In genomic region chr16:3143598-3144330, GRCh38 we compare ENCODE assay signal across 24 cellular contexts. TPM values are rescaled to one million over a fixed set of nuclear protein-coding genes. Genes with fewer than 3 reads are reported as not detected.
DNase-seq lines count a peak whose midpoint lies in the region; ATAC-seq and TF ChIP-seq lines count a peak whose summit lies in the region.
"Had no signal": no experiment of that assay in that cellular context is flagged by ENCODE, and none has a peak within 500 bp of the region (broad histone marks: within the 10 kb centered on the region; RNA-seq: fewer than 3 reads in every experiment).

No MANE protein-coding gene starts in this region.

- TF ChIP-seq CTCF in endodermal cell (conservative IDR thresholded peaks at IDR 0.05), result no peak
- TF ChIP-seq CTCF in liver (IDR thresholded peaks at IDR 0.05; ENCODE audit: low read depth, low read length, missing input control), result no peak

- H3K4me1 ChIP-seq in endodermal cell (ENCODE audit: control insufficient read depth, insufficient read depth, low read length), result no peaks in the 10 kb centered on the region
- H3K4me1 ChIP-seq in liver (ENCODE audit: control insufficient read depth in 4 of 4, insufficient read depth in 4 of 4, low read length in 3 of 4), result peaks cover 11 to 21% (median 18%) of the 10 kb centered on the region in 4 donors

- H3K36me3 ChIP-seq in endodermal cell (ENCODE audit: control insufficient read depth, insufficient read depth, low read length), result no peaks in the 10 kb centered on the region
- H3K36me3 ChIP-seq in liver (ENCODE audit: control insufficient read depth in 4 of 4, insufficient read depth in 3 of 4, low read depth in 1 of 4, low read length in 3 of 4), result peaks cover 0 to 24% (median 3%) of the 10 kb centered on the region in 4 donors
- H3K36me3 ChIP-seq: cardiac muscle cell had no signal

- peak; percentile 31 for ATAC-seq in stimulated activated memory B cell treated with anti-CD40 and anti-IgM and Interleukin-4, amounts not matched to agents 10 μg/mL and 1 μg/mL and 100 μg/mL, for 72 hours
- no peak for ATAC-seq in HG02678 (IDR thresholded peaks at IDR 0.05; ENCODE audit: unreplicated experiment)
- ATAC-seq: activated naive CD8-positive, alpha-beta T cell treated with anti-CD3 and anti-CD28 coated beads, Interleukin-2, amount 50 U/mL, for 24 hours; effector memory CD8-positive, alpha-beta T cell; T-helper 17 cell; WTC11 had no signal

- 93 to 97% methylated on average over 17 to 23 of the region's 23 CpGs for WGBS in endodermal cell (ENCODE audit: insufficient coverage in 1 of 2, insufficient read length in 1 of 2), 2 experiments
- WGBS in liver, result 43% methylated on average over 23 of the region's 23 CpGs

- H3K4me1 Mint-ChIP-seq in endodermal cell, result no peaks in the 10 kb centered on the region
- peaks cover under 1% of the 10 kb centered on the region for H3K4me1 Mint-ChIP-seq in stimulated activated memory B cell treated with anti-CD40 and anti-IgM and Interleukin-4, amounts not matched to agents 10 μg/mL and 1 μg/mL and 100 μg/mL, for 72 hours
- H3K4me1 Mint-ChIP-seq: activated naive CD8-positive, alpha-beta T cell treated with anti-CD3 and anti-CD28 coated beads, Interleukin-2, amount 50 U/mL, for 24 hours; WTC11 had no signal

- H3K9ac ChIP-seq in endodermal cell (ENCODE audit: extremely low read depth, low read length, poor library complexity, severe bottlenecking) (no peak overlapping the region), liver (ENCODE audit: low read depth in 1 of 2, low read length in 2 of 2) (peak overlapping the region in 1 of 2 donors; percentile 43)
- H3K9ac ChIP-seq: KMS-11 had no signal

- H3K27me3 ChIP-seq in endodermal cell (ENCODE audit: control insufficient read depth, insufficient read depth, low read length, poor library complexity, severe bottlenecking) (peaks cover 15% of the 10 kb centered on the region), liver (ENCODE audit: control insufficient read depth in 4 of 4, insufficient read depth in 4 of 4, low read length in 3 of 4) (no peaks in the 10 kb centered on the region)

- H3K4me3 ChIP-seq in endodermal cell (ENCODE audit: low read length), result no peak overlapping the region
- no peak overlapping the region for H3K4me3 ChIP-seq in liver (ENCODE audit: low read depth in 1 of 3, low read length in 3 of 3)
- H3K4me3 ChIP-seq: cardiac muscle cell, skin epidermis, thoracic aorta had no signal

- peaks cover 14% of the 10 kb centered on the region for H3K27me3 Mint-ChIP-seq in endodermal cell (ENCODE audit: insufficient read depth)
- no peaks in the 10 kb centered on the region for H3K27me3 Mint-ChIP-seq in stimulated activated memory B cell treated with anti-CD40 and anti-IgM and Interleukin-4, amounts not matched to agents 10 μg/mL and 1 μg/mL and 100 μg/mL, for 72 hours
- H3K27me3 Mint-ChIP-seq: activated naive CD8-positive, alpha-beta T cell treated with anti-CD3 and anti-CD28 coated beads, Interleukin-2, amount 50 U/mL, for 24 hours; effector memory CD8-positive, alpha-beta T cell; T-helper 17 cell had no signal

- H3K27ac Mint-ChIP-seq in endodermal cell, result peak overlapping the region; percentile 35
- H3K27ac Mint-ChIP-seq in stimulated activated memory B cell treated with anti-CD40 and anti-IgM and Interleukin-4, amounts not matched to agents 10 μg/mL and 1 μg/mL and 100 μg/mL, for 72 hours, result no peak overlapping the region
- H3K27ac Mint-ChIP-seq: activated naive CD8-positive, alpha-beta T cell treated with anti-CD3 and anti-CD28 coated beads, Interleukin-2, amount 50 U/mL, for 24 hours; effector memory CD8-positive, alpha-beta T cell; T-helper 17 cell; WTC11 had no signal

- no peak for TF ChIP-seq RAD21 in liver (IDR thresholded peaks at IDR 0.05)

- H3K27ac ChIP-seq in endodermal cell (ENCODE audit: low read depth, low read length), result no peak overlapping the region
- H3K27ac ChIP-seq in liver (ENCODE audit: low read depth in 1 of 2, low read length in 2 of 2), result peak overlapping the region; percentile 67 to 68
- H3K27ac ChIP-seq: cardiac muscle cell, KMS-11, skin epidermis, thoracic aorta had no signal

- H3K9me3 ChIP-seq in endodermal cell (ENCODE audit: control insufficient read depth, low read length) (no peaks in the 10 kb centered on the region), liver (ENCODE audit: control insufficient read depth in 4 of 4, low read length in 3 of 4) (no peaks in the 10 kb centered on the region)
- H3K9me3 ChIP-seq: thoracic aorta had no signal

- H3K9me3 Mint-ChIP-seq in endodermal cell, result no peaks in the 10 kb centered on the region
- H3K9me3 Mint-ChIP-seq in stimulated activated memory B cell treated with anti-CD40 and anti-IgM and Interleukin-4, amounts not matched to agents 10 μg/mL and 1 μg/mL and 100 μg/mL, for 72 hours, result no peaks in the 10 kb centered on the region
- H3K9me3 Mint-ChIP-seq: activated naive CD8-positive, alpha-beta T cell treated with anti-CD3 and anti-CD28 coated beads, Interleukin-2, amount 50 U/mL, for 24 hours; effector memory CD8-positive, alpha-beta T cell; WTC11 had no signal

- DNase-seq in DMS 273 (lab: John Stamatoyannopoulos, UW; ENCODE audit: unreplicated experiment), result peak; percentile 63
- no peak for DNase-seq in DMS 273 treated with DMSO at 0.1 percent for 48 hours (lab: John Stamatoyannopoulos, UW)
- DNase-seq in endodermal cell, result no peak
- no peak for DNase-seq in SIG-M5 (lab: John Stamatoyannopoulos, UW)
- DNase-seq in NCI-H748 treated with DMSO at 0.1 percent for 48 hours (lab: John Stamatoyannopoulos, UW), result no peak
- DNase-seq: 8988T; activated naive CD8-positive, alpha-beta T cell treated with anti-CD3 and anti-CD28 coated beads, Interleukin-2, amount 50 U/mL, for 24 hours; DMS53; effector memory CD8-positive, alpha-beta T cell; kidney glomerular epithelial cell; NCI-H1105 treated with DMSO at 0.1 percent for 48 hours; NCI-H2171 treated with DMSO at 0.1 percent for 48 hours; T-helper 17 cell had no signal

- peaks cover 14% of the 10 kb centered on the region for H3K36me3 Mint-ChIP-seq in endodermal cell (ENCODE audit: low read depth)
- peaks cover 22% of the 10 kb centered on the region for H3K36me3 Mint-ChIP-seq in stimulated activated memory B cell treated with anti-CD40 and anti-IgM and Interleukin-4, amounts not matched to agents 10 μg/mL and 1 μg/mL and 100 μg/mL, for 72 hours

- H3K4me3 Mint-ChIP-seq in endodermal cell, result no peak overlapping the region
- H3K4me3 Mint-ChIP-seq in stimulated activated memory B cell treated with anti-CD40 and anti-IgM and Interleukin-4, amounts not matched to agents 10 μg/mL and 1 μg/mL and 100 μg/mL, for 72 hours, result no peak overlapping the region
- H3K4me3 Mint-ChIP-seq: activated naive CD8-positive, alpha-beta T cell treated with anti-CD3 and anti-CD28 coated beads, Interleukin-2, amount 50 U/mL, for 24 hours; effector memory CD8-positive, alpha-beta T cell; T-helper 17 cell; WTC11 had no signal

TF ChIP-seq in liver, 16 proteins besides CTCF, POLR2A, EP300 and RAD21 (continues in another document):
- TF ChIP-seq NR2F2 (IDR thresholded peaks at IDR 0.05) (peak; percentile 76), GABPA (IDR thresholded peaks at IDR 0.05 in 1 of 2, conservative IDR thresholded peaks at IDR 0.05 in 1 of 2) (peak in 1 of 2 donors; percentile 52), REST (IDR thresholded peaks at IDR 0.05) (peak; percentile 71), ATF3 (IDR thresholded peaks at IDR 0.05) (no peak), YY1 (IDR thresholded peaks at IDR 0.05) (peak; percentile 78), HNF4A (conservative IDR thresholded peaks at IDR 0.05) (peak; percentile 95)
- TF ChIP-seq, protein P1, sequence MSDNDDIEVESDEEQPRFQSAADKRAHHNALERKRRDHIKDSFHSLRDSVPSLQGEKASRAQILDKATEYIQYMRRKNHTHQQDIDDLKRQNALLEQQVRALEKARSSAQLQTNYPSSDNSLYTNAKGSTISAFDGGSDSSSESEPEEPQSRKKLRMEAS (IDR thresholded peaks at IDR 0.05), result no peak

RNA-seq across cellular contexts. Expression of gene ZNF213, which starts 8.9 kb away (rescaled TPM):
- total RNA-seq in endodermal cell, result 1 to 10 TPM; 5.1 to 6.3 TPM
- 11.4 TPM for polyA plus RNA-seq in endodermal cell (2013, experiment 1 of 2)
- polyA plus RNA-seq in endodermal cell (2013, experiment 2 of 2), result 10.5 TPM
- total RNA-seq in liver, result 1 to 10 TPM; 1.9 to 4.5 TPM
- 1 to 10 TPM in 1 of 2 donors, under 1 TPM in 1; 0.56 to 1.6 TPM for polyA plus RNA-seq in liver

RNA-seq across cellular contexts. Expression of gene ZNF205, which starts 31.4 kb away (rescaled TPM):
- total RNA-seq in endodermal cell, result 10 to 100 TPM; 15.4 to 18.3 TPM
- 19.4 TPM for polyA plus RNA-seq in endodermal cell (2013, experiment 1 of 2)
- 17.3 TPM for polyA plus RNA-seq in endodermal cell (2013, experiment 2 of 2)
- 1 to 10 TPM; 4.1 to 6.9 TPM for total RNA-seq in liver
- 1 to 10 TPM; 2.0 to 5.9 TPM for polyA plus RNA-seq in liver
- total RNA-seq: T-helper 17 cell had no signal

RNA-seq across cellular contexts. Expression of gene OR1F1, which starts 44.2 kb away (rescaled TPM):
- under 1 TPM in 1 of 2 donors, not detected in 1; 0.29 TPM for total RNA-seq in endodermal cell
- not detected for polyA plus RNA-seq in endodermal cell (2013, experiment 1 of 2)
- polyA plus RNA-seq in endodermal cell (2013, experiment 2 of 2), result not detected
- not detected for total RNA-seq in liver
- polyA plus RNA-seq in liver, result not detected
- total RNA-seq: cardiac muscle cell, mucosa of gallbladder, omental fat pad, T-helper 17 cell, thoracic aorta had no signal
- polyA plus RNA-seq: cardiac muscle cell had no signal

RNA-seq across cellular contexts. Expression of gene ZSCAN10, which starts 44.7 kb away (rescaled TPM):
- 10 to 100 TPM; 36.6 to 70.0 TPM for total RNA-seq in endodermal cell
- 17.0 TPM for polyA plus RNA-seq in endodermal cell (2013, experiment 1 of 2)
- polyA plus RNA-seq in endodermal cell (2013, experiment 2 of 2), result 7.7 TPM
- total RNA-seq in liver, result not detected
- polyA plus RNA-seq in liver, result not detected
- total RNA-seq: H4, thoracic aorta had no signal
- polyA plus RNA-seq: cardiac muscle cell had no signal
